In genomic region chr12:92467886-92468285, GRCh38 we compare ENCODE assay signal across 14 cellular contexts.
DNase-seq lines count a peak whose midpoint lies in the region; ATAC-seq and TF ChIP-seq lines count a peak whose summit lies in the region.
"Had no signal": no experiment of that assay in that cellular context is flagged by ENCODE, and none has a peak within 500 bp of the region (broad histone marks: within the 10 kb centered on the region; RNA-seq: fewer than 3 reads in every experiment).

No MANE protein-coding gene starts in this region.

- H3K9ac ChIP-seq in skeletal muscle tissue (ENCODE audit: low read depth in 1 of 3, low read length in 3 of 3), result no peak overlapping the region

- TF ChIP-seq CTCF in activated CD8-positive, alpha-beta T cell treated with anti-CD3 and anti-CD28 coated beads for 36 hours (IDR thresholded peaks at IDR 0.05), result no peak
- no peak for TF ChIP-seq CTCF in right atrium auricular region (IDR thresholded peaks at IDR 0.05)

- peak overlapping the region; percentile 1 to 81 for H3K27ac ChIP-seq in right atrium auricular region
- peak overlapping the region; percentile 86 for H3K27ac ChIP-seq in skeletal muscle tissue (ENCODE audit: low read depth, low read length)
- H3K27ac ChIP-seq: upper lobe of left lung had no signal

- H3K4me3 Mint-ChIP-seq in activated CD8-positive, alpha-beta T cell treated with anti-CD3 and anti-CD28 coated beads for 36 hours, result no peak overlapping the region
- H3K4me3 Mint-ChIP-seq in activated CD8-positive, alpha-beta T cell treated with anti-CD3 and anti-CD28 coated beads, Interleukin-2, amount 10 ng/mL, durations not matched to agents 7 days and 5 days, result no peak overlapping the region
- H3K4me3 Mint-ChIP-seq: activated CD4-positive, alpha-beta memory T cell treated with anti-CD3 and anti-CD28 coated beads, Interleukin-2, amount 10 ng/mL, durations not matched to agents 7 days and 5 days; activated naive CD4-positive, alpha-beta T cell treated with anti-CD3 and anti-CD28 coated beads, Interleukin-2, amount 10 ng/mL, durations not matched to agents 7 days and 5 days had no signal

- H3K27me3 Mint-ChIP-seq in activated CD8-positive, alpha-beta T cell treated with anti-CD3 and anti-CD28 coated beads for 36 hours, result no peaks in the 10 kb centered on the region
- H3K27me3 Mint-ChIP-seq in activated CD8-positive, alpha-beta T cell treated with anti-CD3 and anti-CD28 coated beads, Interleukin-2, amount 10 ng/mL, durations not matched to agents 7 days and 5 days (ENCODE audit: low read depth), result no peaks in the 10 kb centered on the region
- H3K27me3 Mint-ChIP-seq: activated CD4-positive, alpha-beta memory T cell treated with anti-CD3 and anti-CD28 coated beads, Interleukin-2, amount 10 ng/mL, durations not matched to agents 7 days and 5 days; activated naive CD4-positive, alpha-beta T cell treated with anti-CD3 and anti-CD28 coated beads, Interleukin-2, amount 10 ng/mL, durations not matched to agents 7 days and 5 days had no signal

- intact Hi-C loops in activated CD8-positive, alpha-beta T cell treated with anti-CD3 and anti-CD28 coated beads for 36 hours (cut with micrococcal nuclease), result no loop called here

- DNase-seq in activated CD8-positive, alpha-beta T cell treated with anti-CD3 and anti-CD28 coated beads for 36 hours, result no peak
- DNase-seq in activated CD8-positive, alpha-beta T cell treated with anti-CD3 and anti-CD28 coated beads, Interleukin-2, amount 10 ng/mL, durations not matched to agents 7 days and 5 days, result no peak
- DNase-seq in OCI-M1 (lab: John Stamatoyannopoulos, UW) (peak; percentile 7), right atrium auricular region (ENCODE audit: low spot score) (no peak), DMS 273 (lab: John Stamatoyannopoulos, UW; ENCODE audit: unreplicated experiment) (no peak), NCI-H128 (lab: John Stamatoyannopoulos, UW; ENCODE audit: unreplicated experiment) (no peak), DMS153 treated with DMSO at 0.1 percent for 48 hours (lab: John Stamatoyannopoulos, UW; ENCODE audit: unreplicated experiment) (no peak)
- DNase-seq: 8988T; activated CD4-positive, alpha-beta memory T cell treated with anti-CD3 and anti-CD28 coated beads, Interleukin-2, amount 10 ng/mL, durations not matched to agents 7 days and 5 days; activated naive CD4-positive, alpha-beta T cell treated with anti-CD3 and anti-CD28 coated beads, Interleukin-2, amount 10 ng/mL, durations not matched to agents 7 days and 5 days; Calu3; KBM-7; upper lobe of left lung had no signal

- CTCF ChIA-PET in activated CD8-positive, alpha-beta T cell treated with anti-CD3 and anti-CD28 coated beads for 36 hours (lab: Charles Lee), result no interaction called here
- CTCF ChIA-PET in activated CD8-positive, alpha-beta T cell treated with anti-CD3 and anti-CD28 coated beads, Interleukin-2, amount 10 ng/mL, durations not matched to agents 7 days and 5 days (lab: Charles Lee), result no interaction called here

- H3K27me3 ChIP-seq in right atrium auricular region (no peaks in the 10 kb centered on the region), skeletal muscle tissue (ENCODE audit: control insufficient read depth in 3 of 3, insufficient read depth in 3 of 3, low read length in 3 of 3) (no peaks in the 10 kb centered on the region)
- H3K27me3 ChIP-seq: upper lobe of left lung had no signal

- no peaks in the 10 kb centered on the region for H3K9me3 ChIP-seq in right atrium auricular region
- H3K9me3 ChIP-seq in skeletal muscle tissue (ENCODE audit: control insufficient read depth in 3 of 3, low read length in 3 of 3), result no peaks in the 10 kb centered on the region
- H3K9me3 ChIP-seq: upper lobe of left lung had no signal

- H3K27ac Mint-ChIP-seq in activated CD8-positive, alpha-beta T cell treated with anti-CD3 and anti-CD28 coated beads for 36 hours, result peak overlapping the region; percentile 32
- H3K27ac Mint-ChIP-seq in activated CD8-positive, alpha-beta T cell treated with anti-CD3 and anti-CD28 coated beads, Interleukin-2, amount 10 ng/mL, durations not matched to agents 7 days and 5 days, result no peak overlapping the region
- H3K27ac Mint-ChIP-seq: activated CD4-positive, alpha-beta memory T cell treated with anti-CD3 and anti-CD28 coated beads, Interleukin-2, amount 10 ng/mL, durations not matched to agents 7 days and 5 days; activated naive CD4-positive, alpha-beta T cell treated with anti-CD3 and anti-CD28 coated beads, Interleukin-2, amount 10 ng/mL, durations not matched to agents 7 days and 5 days had no signal

- ATAC-seq in activated CD8-positive, alpha-beta T cell treated with anti-CD3 and anti-CD28 coated beads for 36 hours, result no peak
- no peak for ATAC-seq in activated CD8-positive, alpha-beta T cell treated with anti-CD3 and anti-CD28 coated beads, Interleukin-2, amount 10 ng/mL, durations not matched to agents 7 days and 5 days

- POLR2A ChIA-PET in activated CD8-positive, alpha-beta T cell treated with anti-CD3 and anti-CD28 coated beads for 36 hours (lab: Charles Lee), result no interaction called here
- POLR2A ChIA-PET in activated CD8-positive, alpha-beta T cell treated with anti-CD3 and anti-CD28 coated beads, Interleukin-2, amount 10 ng/mL, durations not matched to agents 7 days and 5 days (lab: Charles Lee), result no interaction called here

- H3K9me3 Mint-ChIP-seq in activated CD8-positive, alpha-beta T cell treated with anti-CD3 and anti-CD28 coated beads for 36 hours, result no peaks in the 10 kb centered on the region
- H3K9me3 Mint-ChIP-seq in activated CD8-positive, alpha-beta T cell treated with anti-CD3 and anti-CD28 coated beads, Interleukin-2, amount 10 ng/mL, durations not matched to agents 7 days and 5 days (ENCODE audit: insufficient read depth), result no peaks in the 10 kb centered on the region
- H3K9me3 Mint-ChIP-seq: activated CD4-positive, alpha-beta memory T cell treated with anti-CD3 and anti-CD28 coated beads, Interleukin-2, amount 10 ng/mL, durations not matched to agents 7 days and 5 days; activated naive CD4-positive, alpha-beta T cell treated with anti-CD3 and anti-CD28 coated beads, Interleukin-2, amount 10 ng/mL, durations not matched to agents 7 days and 5 days had no signal

- H3K36me3 ChIP-seq in right atrium auricular region, result no peaks in the 10 kb centered on the region
- H3K36me3 ChIP-seq in skeletal muscle tissue (ENCODE audit: control insufficient read depth in 3 of 3, insufficient read depth in 3 of 3, low read length in 3 of 3), result no peaks in the 10 kb centered on the region
- H3K36me3 ChIP-seq: upper lobe of left lung had no signal

- H3K4me3 ChIP-seq in right atrium auricular region (peak overlapping the region in 1 of 2 donors; percentile 4), skeletal muscle tissue (ENCODE audit: low read length in 3 of 3) (no peak overlapping the region)
- H3K4me3 ChIP-seq: upper lobe of left lung had no signal

- H3K36me3 Mint-ChIP-seq in activated CD8-positive, alpha-beta T cell treated with anti-CD3 and anti-CD28 coated beads for 36 hours (ENCODE audit: low read depth), result peaks cover 1% of the 10 kb centered on the region
- H3K36me3 Mint-ChIP-seq in activated CD8-positive, alpha-beta T cell treated with anti-CD3 and anti-CD28 coated beads, Interleukin-2, amount 10 ng/mL, durations not matched to agents 7 days and 5 days (ENCODE audit: low read depth), result peaks cover 4% of the 10 kb centered on the region

- H3K4me1 ChIP-seq in right atrium auricular region (peaks cover 0 to 26% of the 10 kb centered on the region in 2 donors), skeletal muscle tissue (ENCODE audit: control insufficient read depth in 3 of 3, insufficient read depth in 3 of 3, low read length in 3 of 3) (peaks cover 21 to 35% (median 26%) of the 10 kb centered on the region in 3 donors)
- H3K4me1 ChIP-seq: upper lobe of left lung had no signal

- H3K4me1 Mint-ChIP-seq in activated CD8-positive, alpha-beta T cell treated with anti-CD3 and anti-CD28 coated beads for 36 hours (ENCODE audit: low read depth), result peaks cover 40% of the 10 kb centered on the region
- peaks cover 17% of the 10 kb centered on the region for H3K4me1 Mint-ChIP-seq in activated CD8-positive, alpha-beta T cell treated with anti-CD3 and anti-CD28 coated beads, Interleukin-2, amount 10 ng/mL, durations not matched to agents 7 days and 5 days (ENCODE audit: low read depth)
